In the genomic region with DNA sequence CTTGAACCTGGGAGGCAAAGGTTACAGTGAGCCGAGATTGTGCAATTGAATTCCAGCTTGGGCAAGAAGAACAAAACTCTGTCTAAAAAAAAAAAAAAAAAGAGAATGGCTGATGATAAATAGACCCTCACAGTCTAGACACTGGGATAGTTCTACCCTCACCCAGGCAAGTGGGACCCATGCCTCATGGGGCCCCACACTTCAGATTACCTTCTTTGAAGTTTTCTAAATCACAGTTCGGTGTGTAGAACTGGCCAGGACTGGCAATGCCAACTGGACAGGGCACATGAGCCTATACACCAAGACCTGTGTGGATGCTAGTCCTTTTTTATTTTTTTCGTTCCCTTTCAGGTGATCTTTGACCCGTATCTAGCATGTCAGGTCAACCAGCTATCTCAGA, we compare ENCODE assay signal across 11 cellular contexts. TPM values are rescaled to one million over a fixed set of nuclear protein-coding genes. Genes with fewer than 3 reads are reported as not detected.
"Had no signal": no experiment of that assay in that cellular context is flagged by ENCODE, and none has a peak within 500 bp of the region (broad histone marks: within the 10 kb centered on the region; RNA-seq: fewer than 3 reads in every experiment).

No MANE protein-coding gene starts in this region.

- FAIRE-seq: HTR-8/SVneo, K562 had no signal

- H3K9me3 ChIP-seq: HAP-1 had no signal

- H3K27ac ChIP-seq: GM23248 had no signal

- H2AFZ ChIP-seq: GM23248 had no signal

- ATAC-seq: HCT116, K562 had no signal

- H3K4me3 ChIP-seq: GM23248, HAP-1, K562 had no signal

- H3K36me3 ChIP-seq: HAP-1 had no signal

- H3K4me1 ChIP-seq: HAP-1 had no signal

- DNase-seq: GM23248, GOT3, H7, HFFc6, KG1 had no signal

- H3K9ac ChIP-seq: GM23248 had no signal

RNA-seq across cellular contexts. Expression of gene VIP, which starts 24.3 kb away (rescaled TPM):
- total RNA-seq: H4, H7, HFFc6, HT-29, K562 had no signal
- polyA plus RNA-seq: GM23248 had no signal

RNA-seq across cellular contexts. Expression of gene MYCT1, which starts 28.6 kb away (rescaled TPM):
- total RNA-seq: H4, HT-29 had no signal
- polyA plus RNA-seq: GM23248 had no signal
